Comparison of ENCODE assay signal across 12 cellular contexts in genomic region chr4:123299212-123299651, GRCh38.
A peak's percentile ranks its signal among the peaks of the same experiment; 100 is the strongest.
DNase-seq lines count a peak whose midpoint lies in the region; ATAC-seq, FAIRE-seq and TF ChIP-seq lines count a peak whose summit lies in the region.
"Had no signal": no experiment of that assay in that cellular context is flagged by ENCODE, and none has a peak within 500 bp of the region (broad histone marks: within the 10 kb centered on the region; RNA-seq: fewer than 3 reads in every experiment).

No MANE protein-coding gene starts in this region.

- H4K20me1 ChIP-seq in astrocyte (ENCODE audit: insufficient read depth, low read length) (no peaks in the 10 kb centered on the region), Karpas-422 (ENCODE audit: insufficient read depth, low read depth, low read length) (no peaks in the 10 kb centered on the region)

- no peak overlapping the region for H2AFZ ChIP-seq in astrocyte (ENCODE audit: low read depth, low read length)
- no peak overlapping the region for H2AFZ ChIP-seq in Karpas-422 (ENCODE audit: low read length)

- TF ChIP-seq POLR2A in heart left ventricle (IDR thresholded peaks at IDR 0.05) (no peak), GM18505 (IDR thresholded peaks at IDR 0.05; ENCODE audit: borderline replicate concordance, extremely low read depth, insufficient read depth, insufficient read length) (no peak)

- H3K36me3 Mint-ChIP-seq in astrocyte (ENCODE audit: low read depth, unreplicated experiment), result no peaks in the 10 kb centered on the region

- H3K27ac Mint-ChIP-seq in astrocyte (ENCODE audit: unreplicated experiment), result no peak overlapping the region
- H3K27ac Mint-ChIP-seq: activated CD4-positive, alpha-beta memory T cell treated with anti-CD3 and anti-CD28 coated beads for 36 hours; naive B cell had no signal

- FAIRE-seq in astrocyte (lab: Jason Lieb, UNC), result peak; percentile 79

- H3K4me2 ChIP-seq in astrocyte (ENCODE audit: low read length) (no peak overlapping the region), Karpas-422 (ENCODE audit: low read depth, low read length, poor library complexity, severe bottlenecking) (no peak overlapping the region)

- TF ChIP-seq CTCF in astrocyte (IDR thresholded peaks at IDR 0.05; ENCODE audit: insufficient read depth, low read depth, low read length) (no peak), heart left ventricle (IDR thresholded peaks at IDR 0.05) (no peak)

- H3K27me3 Mint-ChIP-seq in astrocyte (ENCODE audit: low read depth, unreplicated experiment), result no peaks in the 10 kb centered on the region
- H3K27me3 Mint-ChIP-seq: activated CD4-positive, alpha-beta memory T cell treated with anti-CD3 and anti-CD28 coated beads for 36 hours; naive B cell had no signal

- H3K4me3 Mint-ChIP-seq in astrocyte (ENCODE audit: unreplicated experiment), result no peak overlapping the region
- H3K4me3 Mint-ChIP-seq: activated CD4-positive, alpha-beta memory T cell treated with anti-CD3 and anti-CD28 coated beads for 36 hours; naive B cell had no signal

- H3K4me1 Mint-ChIP-seq in astrocyte (ENCODE audit: low read depth, unreplicated experiment), result peaks cover 8% of the 10 kb centered on the region

- intact Hi-C loops in heart left ventricle (cut with DNase I), result no loop called here

- H3K9ac ChIP-seq in astrocyte (ENCODE audit: low read length), result no peak overlapping the region
- H3K9ac ChIP-seq in subcutaneous abdominal adipose tissue (ENCODE audit: low read length in 5 of 5), result peak overlapping the region in 1 of 5 donors; percentile 5
- H3K9ac ChIP-seq in Karpas-422 (ENCODE audit: low read length), result no peak overlapping the region

- no peaks in the 10 kb centered on the region for H3K79me2 ChIP-seq in astrocyte (ENCODE audit: insufficient read depth, low read length)
- H3K79me2 ChIP-seq in Karpas-422 (ENCODE audit: low read length), result no peaks in the 10 kb centered on the region

- TF ChIP-seq RAD21 in Ishikawa (IDR thresholded peaks at IDR 0.05; ENCODE audit: low read depth), result no peak

- no peak for TF ChIP-seq EP300 in Ishikawa (IDR thresholded peaks at IDR 0.05; ENCODE audit: borderline replicate concordance)

- H3K27me3 ChIP-seq in astrocyte (ENCODE audit: insufficient read depth, low read length) (no peaks in the 10 kb centered on the region), heart left ventricle (no peaks in the 10 kb centered on the region), subcutaneous abdominal adipose tissue (ENCODE audit: control insufficient read depth in 5 of 5, insufficient read depth in 4 of 5, low read length in 5 of 5) (no peaks in the 10 kb centered on the region), Karpas-422 (ENCODE audit: low read length) (no peaks in the 10 kb centered on the region)
- H3K27me3 ChIP-seq: cardiac muscle cell had no signal

- no peaks in the 10 kb centered on the region for H3K9me2 ChIP-seq in Karpas-422 (replicated peaks; ENCODE audit: insufficient read depth, low read length)

- H3K9me3 Mint-ChIP-seq in astrocyte (ENCODE audit: unreplicated experiment), result peaks cover 1% of the 10 kb centered on the region
- H3K9me3 Mint-ChIP-seq: activated CD4-positive, alpha-beta memory T cell treated with anti-CD3 and anti-CD28 coated beads for 36 hours had no signal

- ATAC-seq in heart left ventricle, result peak; percentile 34 to 86 (median 68)
- ATAC-seq in GM18505 (IDR thresholded peaks at IDR 0.05; ENCODE audit: unreplicated experiment), result no peak

- no peak overlapping the region for H3K4me3 ChIP-seq in astrocyte (ENCODE audit: insufficient read depth, low read depth, low read length)
- no peak overlapping the region for H3K4me3 ChIP-seq in heart left ventricle
- H3K4me3 ChIP-seq in subcutaneous abdominal adipose tissue (ENCODE audit: low read depth in 1 of 5, low read length in 5 of 5), result no peak overlapping the region
- H3K4me3 ChIP-seq in Karpas-422 (ENCODE audit: low read length), result no peak overlapping the region
- H3K4me3 ChIP-seq: cardiac muscle cell had no signal

- DNase-seq in astrocyte (ENCODE audit: low read depth), result peak; percentile 69
- DNase-seq in heart left ventricle, result no peak
- DNase-seq in activated CD4-positive, alpha-beta T cell treated with anti-CD3 and anti-CD28 coated beads, Interleukin-2, amount 50 U/mL, for 4 hours, result no peak
- no peak for DNase-seq in Karpas-422
- DNase-seq: activated CD4-positive, alpha-beta memory T cell treated with anti-CD3 and anti-CD28 coated beads for 36 hours; naive B cell; NCI-H187; substantia nigra had no signal

- no peaks in the 10 kb centered on the region for H3K9me3 ChIP-seq in astrocyte (ENCODE audit: insufficient read depth, low read depth, low read length)
- no peaks in the 10 kb centered on the region for H3K9me3 ChIP-seq in heart left ventricle
- H3K9me3 ChIP-seq in subcutaneous abdominal adipose tissue (ENCODE audit: control insufficient read depth in 5 of 5, low read length in 5 of 5), result peaks cover 0 to 3% (median 0%) of the 10 kb centered on the region in 5 donors
- no peaks in the 10 kb centered on the region for H3K9me3 ChIP-seq in Karpas-422 (ENCODE audit: low read length)

- H3K4me1 ChIP-seq in astrocyte (ENCODE audit: insufficient read depth, low read length) (no peaks in the 10 kb centered on the region), heart left ventricle (peaks cover 0 to 27% (median 0%) of the 10 kb centered on the region in 12 donors), subcutaneous abdominal adipose tissue (ENCODE audit: control insufficient read depth in 5 of 5, insufficient read depth in 5 of 5, low read length in 5 of 5) (peaks cover 0 to 30% (median 16%) of the 10 kb centered on the region in 5 donors), Karpas-422 (ENCODE audit: low read length) (peaks cover 12% of the 10 kb centered on the region)

- no peaks in the 10 kb centered on the region for H3K36me3 ChIP-seq in astrocyte (ENCODE audit: insufficient read depth, low read length)
- H3K36me3 ChIP-seq in heart left ventricle, result no peaks in the 10 kb centered on the region
- no peaks in the 10 kb centered on the region for H3K36me3 ChIP-seq in subcutaneous abdominal adipose tissue (ENCODE audit: control insufficient read depth in 5 of 5, insufficient read depth in 5 of 5, low read length in 5 of 5)
- H3K36me3 ChIP-seq in Karpas-422 (ENCODE audit: insufficient read depth, low read length), result no peaks in the 10 kb centered on the region
- H3K36me3 ChIP-seq: cardiac muscle cell had no signal

- H3K27ac ChIP-seq in astrocyte (ENCODE audit: low read depth, low read length) (peak overlapping the region; percentile 5), heart left ventricle (peak overlapping the region in 7 of 12 donors; percentile 22 to 54 (median 42)), subcutaneous abdominal adipose tissue (ENCODE audit: low read depth, low read length) (peak overlapping the region; percentile 88), Karpas-422 (ENCODE audit: low read length) (no peak overlapping the region)
- H3K27ac ChIP-seq: cardiac muscle cell had no signal

TF ChIP-seq in Ishikawa, 13 proteins besides CTCF, POLR2A, EP300 and RAD21:
- TF ChIP-seq NFIC (IDR thresholded peaks at IDR 0.05) (0 out of 2 replicates have a peak, but pooled peaks have one; percentile 14), REST (IDR thresholded peaks at IDR 0.05; ENCODE audit: low read depth) (no peak), CEBPB (IDR thresholded peaks at IDR 0.05) (peak; percentile 68; the same call in 1 of the 2 replicates), FOXM1 (IDR thresholded peaks at IDR 0.05; ENCODE audit: borderline replicate concordance, low read depth) (no peak)
